14 cellular contexts compared by ENCODE assay signal in the genomic region with DNA sequence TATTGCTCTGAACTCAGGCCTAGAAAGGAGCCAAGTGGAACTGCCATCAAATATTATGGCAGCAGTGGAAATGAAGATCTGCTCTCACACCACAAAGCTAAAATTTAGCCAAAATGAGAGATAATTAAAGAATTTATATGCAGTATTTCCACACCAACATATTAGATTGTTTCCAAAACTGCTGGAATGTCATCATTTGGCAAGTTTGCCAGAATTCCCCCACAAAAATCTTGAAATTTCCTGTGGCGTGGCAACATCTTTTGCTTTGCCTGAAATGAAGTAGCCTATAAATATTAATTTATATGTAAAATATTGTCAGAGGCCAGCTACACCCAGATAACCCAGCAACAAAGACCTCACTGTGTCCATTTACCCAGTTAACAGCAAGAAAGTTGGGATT. TPM values are rescaled to one million over a fixed set of nuclear protein-coding genes. Genes with fewer than 3 reads are reported as not detected.
DNase-seq lines count a peak whose midpoint lies in the region; ATAC-seq and TF ChIP-seq lines count a peak whose summit lies in the region.
"Had no signal": no experiment of that assay in that cellular context is flagged by ENCODE, and none has a peak within 500 bp of the region (broad histone marks: within the 10 kb centered on the region; RNA-seq: fewer than 3 reads in every experiment).

No MANE protein-coding gene starts in this region.

- ATAC-seq in HG03045 (IDR thresholded peaks at IDR 0.05; ENCODE audit: unreplicated experiment), result no peak
- ATAC-seq: GM12878 had no signal

- TF ChIP-seq CTCF in AG09309 (IDR thresholded peaks at IDR 0.05; ENCODE audit: control insufficient read depth, insufficient read depth, low read depth, low read length, missing control alignments) (no peak), fibroblast of the aortic adventitia (IDR thresholded peaks at IDR 0.05; ENCODE audit: insufficient read depth, low read length) (no peak)

- DNase-seq in AG09309 (ENCODE audit: low read depth), result peak; percentile 24
- DNase-seq in GM03348 (ENCODE audit: low spot score), result peak; percentile 46
- peak; percentile 28 for DNase-seq in astrocyte of the hippocampus (ENCODE audit: low read depth, low spot score)
- peak; percentile 61 for DNase-seq in fibroblast of the aortic adventitia (ENCODE audit: low read depth)
- no peak for DNase-seq in stimulated activated CD4-positive, alpha-beta T cell treated with anti-CD3 and anti-CD28 coated beads, Interleukin-12 subunit alpha, Interleukin-12 subunit beta, amount 100 ng/mL, for 4 hours
- DNase-seq in NCI-H1105 treated with DMSO at 0.1 percent for 48 hours (lab: John Stamatoyannopoulos, UW), result no peak
- DNase-seq: 8988T; Calu3; CD4-positive, alpha-beta memory T cell; DND-41; H9 had no signal

- H3K4me3 ChIP-seq in AG09309 (ENCODE audit: control insufficient read depth, low read depth, low read length), result no peak overlapping the region
- H3K4me3 ChIP-seq in fibroblast of the aortic adventitia (ENCODE audit: low read depth, low read length), result no peak overlapping the region
- H3K4me3 ChIP-seq: BLaER1, GM12878 had no signal

RNA-seq across cellular contexts. Expression of a gene that starts 13.8 kb away (rescaled TPM):
- 2.5 and 4.2 TPM in 2 replicates for total RNA-seq in fibroblast of the aortic adventitia (ENCODE audit: low replicate concordance)

RNA-seq across cellular contexts. Expression of a gene that starts 13.9 kb away (rescaled TPM):
- 5.6 and 45.6 TPM in 2 replicates for total RNA-seq in fibroblast of the aortic adventitia (ENCODE audit: low replicate concordance)

RNA-seq across cellular contexts. Expression of a gene that starts 52.7 kb away (rescaled TPM):
- 162 and 571 TPM in 2 replicates for total RNA-seq in fibroblast of the aortic adventitia (ENCODE audit: low replicate concordance)

Comparison
In these comparisons a context has a peak if more than half of its experiments do, and no peak if none do; other contexts are left out.
1. DNase-seq: peak in AG09309 (single experiment), GM03348 (single experiment), astrocyte of the hippocampus (single experiment) and fibroblast of the aortic adventitia (single experiment); none in stimulated activated CD4-positive, alpha-beta T cell treated with anti-CD3 and anti-CD28 coated beads, Interleukin-12 subunit alpha, Interleukin-12 subunit beta, amount 100 ng/mL, for 4 hours (single experiment) and NCI-H1105 treated with DMSO at 0.1 percent for 48 hours (single experiment).